Comparison of ENCODE assay signal across 22 cellular contexts in the genomic region with DNA sequence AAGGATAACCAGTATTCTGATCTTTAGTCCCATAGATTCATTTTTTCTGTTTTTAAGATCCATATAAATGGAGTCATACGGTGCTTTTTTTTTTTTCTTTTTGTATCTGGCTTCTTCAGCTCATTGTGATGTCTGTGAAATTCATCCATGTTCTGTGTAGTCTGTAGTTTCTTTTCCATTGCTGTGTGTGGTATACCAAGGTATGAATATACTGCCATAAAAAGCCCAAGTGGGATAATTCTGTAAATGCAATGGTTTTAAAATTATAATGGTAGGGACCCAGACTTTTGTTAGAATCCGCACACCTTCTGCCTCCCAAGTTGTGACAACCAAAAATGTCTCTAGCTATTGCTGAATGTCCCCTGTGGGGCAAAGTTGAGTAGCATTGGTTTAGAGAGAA. TPM values are rescaled to one million over a fixed set of nuclear protein-coding genes. Genes with fewer than 3 reads are reported as not detected.
DNase-seq lines count a peak whose midpoint lies in the region; TF ChIP-seq lines count a peak whose summit lies in the region.
"Had no signal": no experiment of that assay in that cellular context is flagged by ENCODE, and none has a peak within 500 bp of the region (broad histone marks: within the 10 kb centered on the region; RNA-seq: fewer than 3 reads in every experiment).

No MANE protein-coding gene starts in this region.

- H3K27ac ChIP-seq in cardiac muscle cell (peak overlapping the region; percentile 43), right atrium auricular region (no peak overlapping the region)
- H3K27ac ChIP-seq: GM23248, PC-9, SJCRH30 had no signal

- H3K4me3 ChIP-seq in cardiac muscle cell (no peak overlapping the region), right atrium auricular region (no peak overlapping the region), Loucy (ENCODE audit: low read length, poor library complexity, severe bottlenecking) (no peak overlapping the region), fibroblast of the aortic adventitia (ENCODE audit: low read depth, low read length) (no peak overlapping the region)
- H3K4me3 ChIP-seq: GM23248, PC-9, SJCRH30 had no signal

- peak overlapping the region; percentile 15 for H3K4me2 ChIP-seq in Loucy (ENCODE audit: low read depth, low read length, poor library complexity, severe bottlenecking)
- H3K4me2 ChIP-seq: PC-9 had no signal

- H2AFZ ChIP-seq in Loucy (ENCODE audit: low read length): no peak overlapping the region
- H2AFZ ChIP-seq: GM23248, PC-9 had no signal

- H3K4me1 Mint-ChIP-seq in MCF 10A (ENCODE audit: insufficient read depth, unreplicated experiment): no peaks in the 10 kb centered on the region

- H3K9me2 ChIP-seq in Loucy (replicated peaks; ENCODE audit: low read depth, low read length): no peaks in the 10 kb centered on the region

- no peaks in the 10 kb centered on the region for H3K9me3 Mint-ChIP-seq in MCF 10A (ENCODE audit: unreplicated experiment)
- H3K9me3 Mint-ChIP-seq: CD14-positive monocyte had no signal

- H3K4me3 Mint-ChIP-seq in MCF 10A (ENCODE audit: unreplicated experiment): no peak overlapping the region
- H3K4me3 Mint-ChIP-seq: B cell, CD14-positive monocyte had no signal

- H3K36me3 Mint-ChIP-seq in MCF 10A (ENCODE audit: insufficient read depth, unreplicated experiment): no peaks in the 10 kb centered on the region

- BruUV-seq in MCF 10A (replicated peaks; lab: Mats Ljungman, UMichigan): no TSS peak

- DNase-seq in cardiac muscle cell (ENCODE audit: low read depth in 1 of 2, low spot score in 1 of 2): no peak
- no peak for DNase-seq in right atrium auricular region (ENCODE audit: low spot score)
- DNase-seq in fibroblast of the aortic adventitia (ENCODE audit: low read depth): no peak
- no peak for DNase-seq in MCF 10A (ENCODE audit: unreplicated experiment)
- DNase-seq in activated CD4-positive, alpha-beta T cell treated with anti-CD3 and anti-CD28 coated beads for 1 hour: no peak
- no peak for DNase-seq in amniotic stem cell (lab: John Stamatoyannopoulos, UW)
- DNase-seq: Calu3; DMS79 treated with DMSO at 0.1 percent for 48 hours; GM23248; H7; KBM-7; MM.1S; NCI-H2029; NCI-H446 treated with DMSO at 0.1 percent for 48 hours; NCI-H526; NCI-H82; NK-92 treated with Interleukin-12 subunit alpha and Interleukin-12 subunit beta, amount 100 ng/mL, for 24 hours; PC-9; SJCRH30 had no signal

- H3K36me3 ChIP-seq in cardiac muscle cell (no peaks in the 10 kb centered on the region), right atrium auricular region (no peaks in the 10 kb centered on the region), Loucy (ENCODE audit: insufficient read depth, low read length) (no peaks in the 10 kb centered on the region)

- POLR2A ChIA-PET in MCF 10A (lab: Yijun Ruan, JAX): no interaction called here

- H3K27me3 ChIP-seq in cardiac muscle cell (no peaks in the 10 kb centered on the region), right atrium auricular region (no peaks in the 10 kb centered on the region), Loucy (ENCODE audit: insufficient read depth, low read length, poor library complexity, severe bottlenecking) (no peaks in the 10 kb centered on the region)
- H3K27me3 ChIP-seq: SJCRH30 had no signal

- H3K9me3 ChIP-seq in cardiac muscle cell (ENCODE audit: low read depth): no peaks in the 10 kb centered on the region
- H3K9me3 ChIP-seq in right atrium auricular region: no peaks in the 10 kb centered on the region
- no peaks in the 10 kb centered on the region for H3K9me3 ChIP-seq in Loucy (ENCODE audit: insufficient read depth, low read depth, low read length)

- TF ChIP-seq CTCF in cardiac muscle cell (IDR thresholded peaks at IDR 0.05; ENCODE audit: low read depth, low read length) (no peak), right atrium auricular region (IDR thresholded peaks at IDR 0.05) (no peak), Loucy (conservative IDR thresholded peaks at IDR 0.05; ENCODE audit: low read length) (peak; percentile 23), fibroblast of the aortic adventitia (IDR thresholded peaks at IDR 0.05; ENCODE audit: insufficient read depth, low read length) (peak; percentile 3), MCF 10A (IDR thresholded peaks at IDR 0.05; ENCODE audit: unreplicated experiment) (no peak)

- no peaks in the 10 kb centered on the region for H3F3A ChIP-seq in Loucy (ENCODE audit: low read depth)

- H3K9ac ChIP-seq in Loucy (ENCODE audit: low read depth, low read length, poor library complexity, severe bottlenecking): no peak overlapping the region
- H3K9ac ChIP-seq: GM23248 had no signal

- H3K4me1 ChIP-seq in cardiac muscle cell (ENCODE audit: low read depth): peaks cover 12% of the 10 kb centered on the region
- H3K4me1 ChIP-seq in right atrium auricular region: peaks cover 0 to 7% of the 10 kb centered on the region in 2 donors
- H3K4me1 ChIP-seq in Loucy (ENCODE audit: insufficient read depth, low read length, poor library complexity, severe bottlenecking): peaks cover 40% of the 10 kb centered on the region
- H3K4me1 ChIP-seq: SJCRH30 had no signal

- no peak overlapping the region for H3K27ac Mint-ChIP-seq in MCF 10A (ENCODE audit: low read depth, unreplicated experiment)
- H3K27ac Mint-ChIP-seq: B cell had no signal

- CTCF ChIA-PET in MCF 10A (lab: Yijun Ruan, JAX): interaction anchor here (0.6 kb wide), 1 partner anchor 744 kb away, joined by 3 read pairs; no protein-coding TSS in a partner anchor

- peaks cover 43% of the 10 kb centered on the region for H4K20me1 ChIP-seq in Loucy (ENCODE audit: insufficient read depth, low read length, poor library complexity, severe bottlenecking)

- intact Hi-C loops in MCF 10A (cut with micrococcal nuclease): no loop called here

- H3K79me2 ChIP-seq in Loucy (ENCODE audit: insufficient read depth, low read length): peaks cover 69% of the 10 kb centered on the region

- H3K27me3 Mint-ChIP-seq in MCF 10A (ENCODE audit: insufficient read depth, unreplicated experiment): no peaks in the 10 kb centered on the region
- H3K27me3 Mint-ChIP-seq: B cell had no signal

RNA-seq across cellular contexts. Expression of gene NUP93, which starts 7.6 kb away (rescaled TPM):
- 110 and 115 TPM in 2 replicates for total RNA-seq in cardiac muscle cell
- polyA plus RNA-seq in cardiac muscle cell: 127 and 157 TPM in 2 replicates
- total RNA-seq in right atrium auricular region: 10 to 100 TPM; 18.1 to 19.8 TPM
- 22.9 and 45.5 TPM in 2 replicates for total RNA-seq in fibroblast of the aortic adventitia (ENCODE audit: low replicate concordance)
- total RNA-seq in MCF 10A (2022): 53.9 and 60.2 TPM in 2 replicates

RNA-seq across cellular contexts. Expression of gene MT1X, which starts 55.3 kb away (rescaled TPM):
- total RNA-seq in cardiac muscle cell (5.7 and 13.3 TPM in 2 replicates), right atrium auricular region (100 to 1,000 TPM; 193 to 287 TPM), fibroblast of the aortic adventitia (ENCODE audit: low replicate concordance) (39.9 and 155 TPM in 2 replicates), MCF 10A (2022) (79.3 and 108 TPM in 2 replicates)
- 9.3 and 11.1 TPM in 2 replicates for polyA plus RNA-seq in cardiac muscle cell

Comparison
In these comparisons a context has a peak if more than half of its experiments do, and no peak if none do; other contexts are left out.
1. CTCF ChIP-seq: peak in Loucy (single experiment) and fibroblast of the aortic adventitia (single experiment); none in cardiac muscle cell (single experiment), right atrium auricular region (0 of 2) and MCF 10A (single experiment).